ENCODE assay signal across 16 cellular contexts in genomic region chr3:197327701-197328100, GRCh38. TPM values are rescaled to one million over a fixed set of nuclear protein-coding genes. Genes with fewer than 3 reads are reported as not detected.
A peak's percentile ranks its signal among the peaks of the same experiment; 100 is the strongest.
DNase-seq lines count a peak whose midpoint lies in the region; ATAC-seq and TF ChIP-seq lines count a peak whose summit lies in the region.
"Had no signal": no experiment of that assay in that cellular context is flagged by ENCODE, and none has a peak within 500 bp of the region (broad histone marks: within the 10 kb centered on the region; RNA-seq: fewer than 3 reads in every experiment).

No MANE protein-coding gene starts in this region.

- intact Hi-C loops in heart left ventricle (cut with DNase I) (no loop called here), cardiac septum (cut with DNase I) (no loop called here), dorsolateral prefrontal cortex (cut with DNase I) (loop anchor here in 1 of 2 donors (2.0 kb wide), 1 partner anchor 31 kb away; no protein-coding TSS in a partner anchor)

- H3K27ac ChIP-seq in heart left ventricle = no peak overlapping the region
- H3K27ac ChIP-seq in dorsolateral prefrontal cortex = peak overlapping the region; percentile 40 to 99 (median 94)
- no peak overlapping the region for H3K27ac ChIP-seq in mesenchymal stem cell (ENCODE audit: low read length, poor library complexity, severe bottlenecking)
- H3K27ac ChIP-seq: stomach had no signal

- H3K36me3 ChIP-seq in heart left ventricle = no peaks in the 10 kb centered on the region
- no peaks in the 10 kb centered on the region for H3K36me3 ChIP-seq in mesenchymal stem cell (ENCODE audit: control insufficient read depth in 1 of 2, insufficient read depth in 2 of 2, low read depth in 1 of 2, low read length in 2 of 2)
- H3K36me3 ChIP-seq: stomach had no signal

- H4K91ac ChIP-seq in mesenchymal stem cell (ENCODE audit: low read length) = no peak overlapping the region

- no peak overlapping the region for H3K18ac ChIP-seq in mesenchymal stem cell (ENCODE audit: low read depth in 1 of 2, low read length in 2 of 2)

- H3K79me1 ChIP-seq in mesenchymal stem cell (replicated peaks; ENCODE audit: low read length, poor library complexity, severe bottlenecking) = no peaks in the 10 kb centered on the region

- DNase-seq in heart left ventricle (peak in 2 of 5 donors; percentile 43 to 45), cardiac septum (ENCODE audit: low spot score) (no peak), dorsolateral prefrontal cortex (peak in 8 of 10 donors; percentile 53 to 79 (median 62)), mesenchymal stem cell (peak; percentile 75), GM19240 (ENCODE audit: insufficient read length, low spot score) (no peak), NCI-H2107 treated with DMSO at 0.1 percent for 48 hours (lab: John Stamatoyannopoulos, UW; ENCODE audit: unreplicated experiment) (no peak)
- no peak for DNase-seq in activated CD4-positive, alpha-beta T cell treated with anti-CD3 and anti-CD28 coated beads for 1 hour
- no peak for DNase-seq in activated CD4-positive, alpha-beta T cell treated with anti-CD3 and anti-CD28 coated beads for 4 hours
- DNase-seq: activated CD4-positive, alpha-beta T cell treated with anti-CD3 and anti-CD28 coated beads, Interleukin-2, amount 10 ng/mL, durations not matched to agents 7 days and 5 days; effector memory CD8-positive, alpha-beta T cell; MM.1S; NCI-H2081 treated with DMSO at 0.1 percent for 48 hours; RPMI8226; small intestine; stomach; T-helper 17 cell had no signal

- H3K4me3 ChIP-seq in heart left ventricle (no peak overlapping the region), dorsolateral prefrontal cortex (peak overlapping the region in 1 of 59 donors; percentile 9), mesenchymal stem cell (ENCODE audit: insufficient read depth in 1 of 2, low read depth in 1 of 2, low read length in 2 of 2) (no peak overlapping the region)
- H3K4me3 ChIP-seq: stomach had no signal

- no peak overlapping the region for H3K23ac ChIP-seq in mesenchymal stem cell (ENCODE audit: low read length in 2 of 2)

- TF ChIP-seq CTCF in heart left ventricle (IDR thresholded peaks at IDR 0.05) (no peak), dorsolateral prefrontal cortex (IDR thresholded peaks at IDR 0.05 in 54 of 56, conservative IDR thresholded peaks at IDR 0.05 in 2 of 56; ENCODE audit: low read depth in 1 of 56, partially characterized antibody in 56 of 56) (peak in 1 of 56 donors; percentile 9)

- no peak overlapping the region for H3K9ac ChIP-seq in mesenchymal stem cell (ENCODE audit: low read length)

- H2BK12ac ChIP-seq in mesenchymal stem cell (ENCODE audit: low read length in 2 of 2) = no peak overlapping the region

- H2BK15ac ChIP-seq in mesenchymal stem cell (ENCODE audit: low read depth, poor library complexity, severe bottlenecking) = no peak overlapping the region

- peak in 3 of 4 donors; percentile 72 to 91 (median 79) for ATAC-seq in heart left ventricle
- ATAC-seq: effector memory CD8-positive, alpha-beta T cell; T-helper 17 cell had no signal

- H3K27me3 ChIP-seq in heart left ventricle = no peaks in the 10 kb centered on the region
- no peaks in the 10 kb centered on the region for H3K27me3 ChIP-seq in dorsolateral prefrontal cortex
- peaks cover 0 to 3% of the 10 kb centered on the region in 2 experiments for H3K27me3 ChIP-seq in mesenchymal stem cell (ENCODE audit: control insufficient read depth in 1 of 2, insufficient read depth in 1 of 2, low read length in 2 of 2)
- H3K27me3 ChIP-seq: stomach had no signal

- H3K4me2 ChIP-seq in mesenchymal stem cell (ENCODE audit: low read length, poor library complexity, severe bottlenecking) = no peak overlapping the region

- H4K8ac ChIP-seq in mesenchymal stem cell (ENCODE audit: low read length) = no peak overlapping the region

- H3K4me1 ChIP-seq in heart left ventricle (no peaks in the 10 kb centered on the region), mesenchymal stem cell (ENCODE audit: control insufficient read depth, insufficient read depth, low read depth, low read length) (peaks cover 4% of the 10 kb centered on the region)

- no peak overlapping the region for H2BK5ac ChIP-seq in mesenchymal stem cell (ENCODE audit: low read depth, low read length, poor library complexity, severe bottlenecking)

- H2AK5ac ChIP-seq in mesenchymal stem cell (ENCODE audit: low read length, severe bottlenecking) = no peak overlapping the region

- no peak overlapping the region for H2AFZ ChIP-seq in mesenchymal stem cell (ENCODE audit: low read depth, low read length)

- no peak overlapping the region for H2BK120ac ChIP-seq in mesenchymal stem cell (ENCODE audit: low read depth, low read length)

- H3K14ac ChIP-seq in mesenchymal stem cell (ENCODE audit: low read length in 2 of 2) = no peak overlapping the region

- 50 to 65% (median 51%) methylated on average over 3 of the region's 3 CpGs for WGBS in heart left ventricle, 4 donors
- 63% methylated on average over 2 of the region's 3 CpGs for WGBS in mesenchymal stem cell

- no peak for TF ChIP-seq POLR2A in heart left ventricle (IDR thresholded peaks at IDR 0.05)

- no peak overlapping the region for H3K4ac ChIP-seq in mesenchymal stem cell (ENCODE audit: low read depth in 1 of 2, low read length in 2 of 2)

- H3K9me3 ChIP-seq in heart left ventricle (no peaks in the 10 kb centered on the region), mesenchymal stem cell (ENCODE audit: control insufficient read depth, low read length) (no peaks in the 10 kb centered on the region)
- H3K9me3 ChIP-seq: stomach had no signal

RNA-seq across cellular contexts. Expression of gene DLG1, which starts 29.3 kb away (rescaled TPM):
- 100 to 1,000 TPM in 1 of 9 donors, 10 to 100 TPM in 8; 37.1 to 151 (median 63.6) TPM for total RNA-seq in heart left ventricle
- 10 to 100 TPM; 17.4 to 94.3 TPM for polyA plus RNA-seq in heart left ventricle
- 113 TPM for total RNA-seq in cardiac septum
- total RNA-seq in dorsolateral prefrontal cortex = 100 to 1,000 TPM; 124 to 310 (median 169) TPM
- polyA plus RNA-seq in mesenchymal stem cell (2013, experiment 1 of 2) = 41.4 TPM
- 40.1 TPM for polyA plus RNA-seq in mesenchymal stem cell (2013, experiment 2 of 2)

Comparison
In these comparisons a context has a peak if more than half of its experiments do, and no peak if none do; other contexts are left out.
1. DNase-seq: peak in dorsolateral prefrontal cortex (8 of 10) and mesenchymal stem cell (single experiment); none in cardiac septum (single experiment), GM19240 (single experiment), activated CD4-positive, alpha-beta T cell treated with anti-CD3 and anti-CD28 coated beads for 1 hour (single experiment), NCI-H2107 treated with DMSO at 0.1 percent for 48 hours (single experiment) and activated CD4-positive, alpha-beta T cell treated with anti-CD3 and anti-CD28 coated beads for 4 hours (0 of 2).
2. H3K27ac ChIP-seq: peak in dorsolateral prefrontal cortex (59 of 59); none in heart left ventricle (0 of 12) and mesenchymal stem cell (single experiment).